ENCODE assay signal across 16 cellular contexts in the genomic region with DNA sequence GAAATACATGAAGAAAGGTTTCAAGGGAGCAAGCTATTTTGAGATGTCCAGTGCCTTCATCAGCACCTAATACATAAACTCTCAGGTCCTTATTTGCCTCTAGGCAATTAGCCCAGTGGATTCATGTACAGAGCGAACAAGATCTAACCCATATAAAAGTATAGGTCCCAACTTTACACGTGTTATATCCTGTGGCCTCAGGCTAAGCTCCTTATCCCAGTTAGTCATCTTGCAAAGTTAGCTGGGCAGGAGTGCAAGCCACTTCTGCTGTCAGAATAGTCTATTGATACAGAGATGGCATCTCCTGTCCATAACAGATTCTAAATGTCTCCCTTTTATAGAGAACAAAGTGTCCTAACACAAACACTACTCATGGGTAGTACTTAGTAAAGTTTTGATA.
A peak's percentile ranks its signal among the peaks of the same experiment; 100 is the strongest.
DNase-seq lines count a peak whose midpoint lies in the region; ATAC-seq and TF ChIP-seq lines count a peak whose summit lies in the region.
"Had no signal": no experiment of that assay in that cellular context is flagged by ENCODE, and none has a peak within 500 bp of the region (broad histone marks: within the 10 kb centered on the region; RNA-seq: fewer than 3 reads in every experiment).

No MANE protein-coding gene starts in this region.

- ATAC-seq in HG03432 (IDR thresholded peaks at IDR 0.05; ENCODE audit: unreplicated experiment): no peak
- ATAC-seq in GM19397 (IDR thresholded peaks at IDR 0.05; ENCODE audit: unreplicated experiment): no peak
- ATAC-seq: HCT116, HepG2 had no signal

- H3K9me3 Mint-ChIP-seq in HFFc6: no peaks in the 10 kb centered on the region
- H3K9me3 Mint-ChIP-seq: CD4-positive, alpha-beta T cell had no signal

- no peaks in the 10 kb centered on the region for H3K36me3 Mint-ChIP-seq in HFFc6 (ENCODE audit: low read depth)

- H3K27ac ChIP-seq in mesenchymal stem cell (ENCODE audit: low read length, poor library complexity, severe bottlenecking): no peak overlapping the region
- H3K27ac ChIP-seq: GM23248 had no signal

- no peak overlapping the region for H3K4me2 ChIP-seq in mesenchymal stem cell (ENCODE audit: low read length, poor library complexity, severe bottlenecking)

- no peak overlapping the region for H3K27ac Mint-ChIP-seq in HFFc6
- H3K27ac Mint-ChIP-seq: B cell; CD4-positive, alpha-beta T cell had no signal

- no peak overlapping the region for H3K14ac ChIP-seq in mesenchymal stem cell (ENCODE audit: low read length in 2 of 2)

- H3K27me3 ChIP-seq in mesenchymal stem cell (ENCODE audit: control insufficient read depth in 1 of 2, insufficient read depth in 1 of 2, low read length in 2 of 2): no peaks in the 10 kb centered on the region

- H3K23ac ChIP-seq in mesenchymal stem cell (ENCODE audit: low read length in 2 of 2): no peak overlapping the region

- no peaks in the 10 kb centered on the region for H3K36me3 ChIP-seq in mesenchymal stem cell (ENCODE audit: control insufficient read depth in 1 of 2, insufficient read depth in 2 of 2, low read depth in 1 of 2, low read length in 2 of 2)

- no peak overlapping the region for H2BK15ac ChIP-seq in mesenchymal stem cell (ENCODE audit: low read depth, poor library complexity, severe bottlenecking)

- H3K9ac ChIP-seq in mesenchymal stem cell (ENCODE audit: low read length): no peak overlapping the region
- H3K9ac ChIP-seq: GM23248 had no signal

- no peaks in the 10 kb centered on the region for H3K9me3 ChIP-seq in mesenchymal stem cell (ENCODE audit: control insufficient read depth, low read length)

- no peak overlapping the region for H2AK5ac ChIP-seq in mesenchymal stem cell (ENCODE audit: low read length, severe bottlenecking)

- no peak overlapping the region for H3K4me3 ChIP-seq in epithelial cell of esophagus (ENCODE audit: low read length)
- no peak overlapping the region for H3K4me3 ChIP-seq in mesenchymal stem cell (ENCODE audit: insufficient read depth in 1 of 2, low read depth in 1 of 2, low read length in 2 of 2)
- H3K4me3 ChIP-seq: GM23248 had no signal

- H3K27me3 Mint-ChIP-seq in HFFc6 (ENCODE audit: insufficient read depth): peaks cover 1% of the 10 kb centered on the region; the same call in 1 of the 2 replicates
- H3K27me3 Mint-ChIP-seq: B cell; CD4-positive, alpha-beta T cell had no signal

- TF ChIP-seq CTCF in HFFc6 (IDR thresholded peaks at IDR 0.05) (no peak), epithelial cell of esophagus (IDR thresholded peaks at IDR 0.05; ENCODE audit: insufficient read depth, low read depth, low read length, missing control alignments) (no peak)

- H2BK12ac ChIP-seq in mesenchymal stem cell (ENCODE audit: low read length in 2 of 2): no peak overlapping the region

- WGBS in mesenchymal stem cell: 90% methylated on average over 2 of the region's 2 CpGs

- no peak overlapping the region for H3K18ac ChIP-seq in mesenchymal stem cell (ENCODE audit: low read depth in 1 of 2, low read length in 2 of 2)

- H3K4me1 ChIP-seq in mesenchymal stem cell (ENCODE audit: control insufficient read depth, insufficient read depth, low read depth, low read length): no peaks in the 10 kb centered on the region

- no peak overlapping the region for H4K91ac ChIP-seq in mesenchymal stem cell (ENCODE audit: low read length)

- H2BK120ac ChIP-seq in mesenchymal stem cell (ENCODE audit: low read depth, low read length): no peak overlapping the region

- DNase-seq in COLO829 (ENCODE audit: low spot score) (peak; percentile 39), HFFc6 (peak; percentile 36), RPMI7951 (ENCODE audit: low read depth) (peak; percentile 19), epithelial cell of esophagus (ENCODE audit: low read depth) (peak; percentile 71), NCI-H187 (lab: John Stamatoyannopoulos, UW) (no peak), mesenchymal stem cell (no peak)
- DNase-seq: C1 segment of cervical spinal cord; CD4-positive, alpha-beta T cell; DMS153; DMS79 treated with DMSO at 0.1 percent for 48 hours; GM23248 had no signal

- H3K4ac ChIP-seq in mesenchymal stem cell (ENCODE audit: low read depth in 1 of 2, low read length in 2 of 2): no peak overlapping the region

- no peak overlapping the region for H4K8ac ChIP-seq in mesenchymal stem cell (ENCODE audit: low read length)

- no peaks in the 10 kb centered on the region for H3K79me1 ChIP-seq in mesenchymal stem cell (replicated peaks; ENCODE audit: low read length, poor library complexity, severe bottlenecking)

- peaks cover 42% of the 10 kb centered on the region for H3K4me1 Mint-ChIP-seq in HFFc6 (ENCODE audit: low read depth)
- H3K4me1 Mint-ChIP-seq: B cell had no signal

- H3K4me3 Mint-ChIP-seq in HFFc6: no peak overlapping the region
- H3K4me3 Mint-ChIP-seq: B cell; CD4-positive, alpha-beta T cell had no signal

- no peak overlapping the region for H2AFZ ChIP-seq in mesenchymal stem cell (ENCODE audit: low read depth, low read length)
- H2AFZ ChIP-seq: GM23248 had no signal

- H2BK5ac ChIP-seq in mesenchymal stem cell (ENCODE audit: low read depth, low read length, poor library complexity, severe bottlenecking): no peak overlapping the region

Comparison
In these comparisons a context has a peak if more than half of its experiments do, and no peak if none do; other contexts are left out.
1. DNase-seq: peak in COLO829 (single experiment), HFFc6 (single experiment), RPMI7951 (single experiment) and epithelial cell of esophagus (single experiment); none in NCI-H187 (0 of 2) and mesenchymal stem cell (single experiment).